Comparison of ENCODE assay signal across 15 cellular contexts in genomic region chr16:81263470-81264200, GRCh38. TPM values are rescaled to one million over a fixed set of nuclear protein-coding genes. Genes with fewer than 3 reads are reported as not detected.
DNase-seq lines count a peak whose midpoint lies in the region; ATAC-seq and TF ChIP-seq lines count a peak whose summit lies in the region.
"Had no signal": no experiment of that assay in that cellular context is flagged by ENCODE, and none has a peak within 500 bp of the region (broad histone marks: within the 10 kb centered on the region; RNA-seq: fewer than 3 reads in every experiment).

No MANE protein-coding gene starts in this region.

- peaks cover 5% of the 10 kb centered on the region for H3K27me3 ChIP-seq in AG04450 (ENCODE audit: control insufficient read depth, insufficient read depth, low read length)
- no peaks in the 10 kb centered on the region for H3K27me3 ChIP-seq in mesendoderm (ENCODE audit: insufficient read depth, low read length, poor library complexity)

- H3K4ac ChIP-seq in mesendoderm (ENCODE audit: low read depth, low read length): no peak overlapping the region

- peaks cover 5% of the 10 kb centered on the region for H3K27me3 Mint-ChIP-seq in activated CD8-positive, alpha-beta memory T cell treated with anti-CD3 and anti-CD28 coated beads, Interleukin-2, amount 10 ng/mL, durations not matched to agents 7 days and 5 days
- H3K27me3 Mint-ChIP-seq: type B pancreatic cell had no signal

- H3K9ac ChIP-seq in mesendoderm (ENCODE audit: low read length): no peak overlapping the region

- no peaks in the 10 kb centered on the region for H3K36me3 ChIP-seq in mesendoderm (ENCODE audit: control insufficient read depth, insufficient read depth, low read length)

- peak; percentile 15; the same call in 1 of the 2 replicates for TF ChIP-seq CTCF in AG04450 (IDR thresholded peaks at IDR 0.05; ENCODE audit: low read depth, low read length)

- no peak overlapping the region for H3K18ac ChIP-seq in mesendoderm (ENCODE audit: low read length)

- no peak overlapping the region for H3K4me3 Mint-ChIP-seq in activated CD8-positive, alpha-beta memory T cell treated with anti-CD3 and anti-CD28 coated beads, Interleukin-2, amount 10 ng/mL, durations not matched to agents 7 days and 5 days
- H3K4me3 Mint-ChIP-seq: activated CD4-positive, alpha-beta T cell treated with anti-CD3 and anti-CD28 coated beads for 36 hours; activated T-cell treated with anti-CD3 and anti-CD28 coated beads, Interleukin-2, amount 50 U/mL, for 4 hours; brain; T-cell; type B pancreatic cell had no signal

- CTCF ChIA-PET in AG04450 (lab: Charles Lee): interaction anchor here (0.5 to 1.6 kb wide), 4 partner anchors 16 to 68 kb away, joined by 3 to 8 read pairs (median 4); partner anchors contain the start of gene GAN
- CTCF ChIA-PET in activated CD8-positive, alpha-beta memory T cell treated with anti-CD3 and anti-CD28 coated beads, Interleukin-2, amount 10 ng/mL, durations not matched to agents 7 days and 5 days (lab: Charles Lee): interaction anchor here (1.1 kb wide), 1 partner anchor 40 kb away, joined by 4 read pairs; no protein-coding TSS in a partner anchor

- WGBS in mesendoderm (ENCODE audit: extremely low coverage, insufficient coverage, low lambda C conversion rate): no CpG with 5 or more reads among the region's 11 CpGs

- no peak overlapping the region for H4K8ac ChIP-seq in mesendoderm (ENCODE audit: low read depth, low read length)

- H3K36me3 Mint-ChIP-seq in activated CD8-positive, alpha-beta memory T cell treated with anti-CD3 and anti-CD28 coated beads, Interleukin-2, amount 10 ng/mL, durations not matched to agents 7 days and 5 days: no peaks in the 10 kb centered on the region
- H3K36me3 Mint-ChIP-seq: brain, T-cell had no signal

- H3K9me3 Mint-ChIP-seq in activated CD8-positive, alpha-beta memory T cell treated with anti-CD3 and anti-CD28 coated beads, Interleukin-2, amount 10 ng/mL, durations not matched to agents 7 days and 5 days (ENCODE audit: low read depth): no peaks in the 10 kb centered on the region
- H3K9me3 Mint-ChIP-seq: activated T-cell treated with anti-CD3 and anti-CD28 coated beads, Interleukin-2, amount 50 U/mL, for 4 hours; type B pancreatic cell had no signal

- no peak overlapping the region for H2BK5ac ChIP-seq in mesendoderm (ENCODE audit: low read length)

- no peak overlapping the region for H3K27ac ChIP-seq in AG04450 (ENCODE audit: low read depth, low read length)
- no peak overlapping the region for H3K27ac ChIP-seq in mesendoderm (ENCODE audit: low read depth, low read length)

- H3K4me1 ChIP-seq in mesendoderm (ENCODE audit: control insufficient read depth, low read depth, low read length): no peaks in the 10 kb centered on the region

- peaks cover 11% of the 10 kb centered on the region for H3K4me1 Mint-ChIP-seq in activated CD8-positive, alpha-beta memory T cell treated with anti-CD3 and anti-CD28 coated beads, Interleukin-2, amount 10 ng/mL, durations not matched to agents 7 days and 5 days
- H3K4me1 Mint-ChIP-seq: brain had no signal

- no peak overlapping the region for H2AK5ac ChIP-seq in mesendoderm (ENCODE audit: low read length)

- H4K5ac ChIP-seq in mesendoderm (ENCODE audit: low read length): no peak overlapping the region

- no peak overlapping the region for H2BK15ac ChIP-seq in mesendoderm (replicated peaks; ENCODE audit: low read depth)

- no peaks in the 10 kb centered on the region; the same call in 1 of the 2 replicates for H3K9me3 ChIP-seq in AG04450 (ENCODE audit: control insufficient read depth, insufficient read depth, low read length)

- no peak overlapping the region for H3K4me2 ChIP-seq in mesendoderm (ENCODE audit: low read length)

- no peak overlapping the region for H3K27ac Mint-ChIP-seq in activated CD8-positive, alpha-beta memory T cell treated with anti-CD3 and anti-CD28 coated beads, Interleukin-2, amount 10 ng/mL, durations not matched to agents 7 days and 5 days
- H3K27ac Mint-ChIP-seq: activated CD4-positive, alpha-beta T cell treated with anti-CD3 and anti-CD28 coated beads for 36 hours; brain; T-cell; type B pancreatic cell had no signal

- H3K23ac ChIP-seq in mesendoderm (ENCODE audit: low read length): no peak overlapping the region

- POLR2A ChIA-PET in AG04450 (lab: Yijun Ruan, JAX): no interaction called here

- H3K4me3 ChIP-seq in AG04450 (ENCODE audit: low read depth, low read length) (no peak overlapping the region), mesendoderm (ENCODE audit: low read length) (no peak overlapping the region)

- H3K79me2 ChIP-seq in mesendoderm (ENCODE audit: control insufficient read depth, insufficient read depth, low read length): no peaks in the 10 kb centered on the region

- no peak overlapping the region for H2BK120ac ChIP-seq in mesendoderm (ENCODE audit: low read depth, low read length)

- no peak for DNase-seq in AG04450 (ENCODE audit: low read depth, low spot score)
- DNase-seq in M059J (ENCODE audit: low read depth): peak; percentile 36
- DNase-seq in dermis blood vessel endothelial cell: peak; percentile 29
- DNase-seq in mesendoderm: peak; percentile 25
- no peak for DNase-seq in activated CD8-positive, alpha-beta memory T cell treated with anti-CD3 and anti-CD28 coated beads, Interleukin-2, amount 10 ng/mL, durations not matched to agents 7 days and 5 days
- no peak for DNase-seq in occipital lobe (lab: John Stamatoyannopoulos, UW)
- DNase-seq in epidermal melanocyte (ENCODE audit: insufficient read length, low spot score): no peak
- DNase-seq: activated CD4-positive, alpha-beta T cell treated with anti-CD3 and anti-CD28 coated beads for 36 hours; activated T-cell treated with anti-CD3 and anti-CD28 coated beads, Interleukin-2, amount 50 U/mL, for 4 hours; NCI-H2171; T-cell had no signal

- no peaks in the 10 kb centered on the region for H3K79me1 ChIP-seq in mesendoderm (ENCODE audit: low read length)

- no peak overlapping the region for H3K56ac ChIP-seq in mesendoderm (ENCODE audit: low read length)

- no peak for ATAC-seq in activated CD8-positive, alpha-beta memory T cell treated with anti-CD3 and anti-CD28 coated beads, Interleukin-2, amount 10 ng/mL, durations not matched to agents 7 days and 5 days
- no peak for ATAC-seq in GM18868 (IDR thresholded peaks at IDR 0.05; ENCODE audit: unreplicated experiment)
- ATAC-seq: activated CD4-positive, alpha-beta T cell treated with anti-CD3 and anti-CD28 coated beads for 36 hours; activated T-cell treated with anti-CD3 and anti-CD28 coated beads, Interleukin-2, amount 50 U/mL, for 4 hours; T-cell had no signal

RNA-seq across cellular contexts. Expression of gene BCO1, which starts 25.1 kb away (rescaled TPM):
- polyA plus RNA-seq in AG04450 (2011; rRNA removed): not detected in 2 replicates
- 0.17 TPM in 1 of 2 replicates, not detected in the other for polyA minus RNA-seq in AG04450 (2011; rRNA and poly(A)+ RNA removed)
- total RNA-seq in M059J (2014; rRNA removed; shearing (Covaris generic)): 0.10 TPM in 1 of 2 replicates, not detected in the other
- total RNA-seq in dermis blood vessel endothelial cell: not detected in 2 replicates
- polyA plus RNA-seq in mesendoderm (2013, experiment 1 of 2): 0.01 TPM
- not detected for polyA plus RNA-seq in mesendoderm (2013, experiment 2 of 2)
- total RNA-seq in activated CD8-positive, alpha-beta memory T cell treated with anti-CD3 and anti-CD28 coated beads, Interleukin-2, amount 10 ng/mL, durations not matched to agents 7 days and 5 days: not detected
- total RNA-seq in occipital lobe: 0.31 TPM
- total RNA-seq: activated CD4-positive, alpha-beta T cell treated with anti-CD3 and anti-CD28 coated beads for 36 hours; activated T-cell treated with anti-CD3 and anti-CD28 coated beads, Interleukin-2, amount 50 U/mL, for 4 hours; osteocyte; T-cell had no signal

RNA-seq across cellular contexts. Expression of gene GAN, which starts 51.1 kb away (rescaled TPM):
- 3.3 and 4.3 TPM in 2 replicates for polyA plus RNA-seq in AG04450 (2011; rRNA removed)
- 11.3 and 14.5 TPM in 2 replicates for polyA minus RNA-seq in AG04450 (2011; rRNA and poly(A)+ RNA removed)
- total RNA-seq in M059J (2014; rRNA removed; shearing (Covaris generic)): 2.4 and 6.6 TPM in 2 replicates
- total RNA-seq in dermis blood vessel endothelial cell: 10.7 and 11.3 TPM in 2 replicates
- 5.9 TPM for polyA plus RNA-seq in mesendoderm (2013, experiment 1 of 2)
- 5.6 TPM for polyA plus RNA-seq in mesendoderm (2013, experiment 2 of 2)
- total RNA-seq in activated CD8-positive, alpha-beta memory T cell treated with anti-CD3 and anti-CD28 coated beads, Interleukin-2, amount 10 ng/mL, durations not matched to agents 7 days and 5 days: 10 to 100 TPM in 1 of 2 experiments, 1 to 10 TPM in 1; 8.1 to 10.3 TPM
- 33.7 TPM for total RNA-seq in occipital lobe

Comparison
In these comparisons a context has a peak if more than half of its experiments do, and no peak if none do; other contexts are left out.
1. DNase-seq: peak in M059J (single experiment), dermis blood vessel endothelial cell (single experiment) and mesendoderm (single experiment); none in AG04450 (single experiment), activated CD8-positive, alpha-beta memory T cell treated with anti-CD3 and anti-CD28 coated beads, Interleukin-2, amount 10 ng/mL, durations not matched to agents 7 days and 5 days (single experiment), occipital lobe (single experiment) and epidermal melanocyte (single experiment).